Comparison of ENCODE assay signal across 9 cellular contexts in genomic region chr17:16407911-16408588, GRCh38. TPM values are rescaled to one million over a fixed set of nuclear protein-coding genes. Genes with fewer than 3 reads are reported as not detected.
DNase-seq lines count a peak whose midpoint lies in the region; ATAC-seq and TF ChIP-seq lines count a peak whose summit lies in the region.
"Had no signal": no experiment of that assay in that cellular context is flagged by ENCODE, and none has a peak within 500 bp of the region (broad histone marks: within the 10 kb centered on the region; RNA-seq: fewer than 3 reads in every experiment).

No MANE protein-coding gene starts in this region.

- H3K27ac Mint-ChIP-seq in neural progenitor cell = peak overlapping the region; percentile 55
- H3K27ac Mint-ChIP-seq in activated CD8-positive, alpha-beta memory T cell treated with anti-CD3 and anti-CD28 coated beads, Interleukin-2, amount 10 ng/mL, durations not matched to agents 7 days and 5 days = no peak overlapping the region

- H4K20me1 ChIP-seq in SK-N-SH (ENCODE audit: insufficient read depth) (no peaks in the 10 kb centered on the region), neural progenitor cell (ENCODE audit: low read depth) (no peaks in the 10 kb centered on the region)

- H3K27me3 ChIP-seq in SK-N-SH (ENCODE audit: insufficient read depth) (no peaks in the 10 kb centered on the region), neural progenitor cell (no peaks in the 10 kb centered on the region)

- peaks cover 7% of the 10 kb centered on the region for H3K27me3 Mint-ChIP-seq in neural progenitor cell (ENCODE audit: insufficient read depth, low read depth)
- peaks cover 14% of the 10 kb centered on the region for H3K27me3 Mint-ChIP-seq in activated CD8-positive, alpha-beta memory T cell treated with anti-CD3 and anti-CD28 coated beads, Interleukin-2, amount 10 ng/mL, durations not matched to agents 7 days and 5 days

- H3K9ac ChIP-seq in SK-N-SH (no peak overlapping the region), neural progenitor cell (no peak overlapping the region)

- TF ChIP-seq EP300 in SK-N-SH (IDR thresholded peaks at IDR 0.05; ENCODE audit: borderline replicate concordance in 1 of 2, low read depth in 1 of 2, low read length in 1 of 2) = no peak

- 45% methylated on average over 11 of the region's 14 CpGs for WGBS in SK-N-SH (ENCODE audit: low lambda C conversion rate)

- POLR2A ChIA-PET in SK-N-SH (lab: Yijun Ruan, JAX) = interaction anchor here (0.7 to 2.6 kb wide), 3 partner anchors 27 to 30 kb away, joined by 3 to 20 read pairs (median 19); partner anchors contain the start of gene UBB

- CTCF ChIA-PET in SK-N-SH (lab: Yijun Ruan, JAX) = interaction anchor here (2.1 kb wide), 1 partner anchor 44 kb away, joined by 10 read pairs; no protein-coding TSS in a partner anchor
- CTCF ChIA-PET in activated CD8-positive, alpha-beta memory T cell treated with anti-CD3 and anti-CD28 coated beads, Interleukin-2, amount 10 ng/mL, durations not matched to agents 7 days and 5 days (lab: Charles Lee) = interaction anchor here (0.6 kb wide), 1 partner anchor 13 kb away, joined by 3 read pairs; no protein-coding TSS in a partner anchor

- TF ChIP-seq CTCF in SK-N-SH (IDR thresholded peaks at IDR 0.05) (no peak), fibroblast of villous mesenchyme (IDR thresholded peaks at IDR 0.05; ENCODE audit: insufficient read depth, low read depth, low read length) (no peak), neural progenitor cell (IDR thresholded peaks at IDR 0.05) (no peak)

- DNase-seq in G401 (ENCODE audit: low spot score) (peak; percentile 84), SK-N-SH (peak; percentile 76), fibroblast of villous mesenchyme (ENCODE audit: low read depth) (peak; percentile 68), neural progenitor cell (ENCODE audit: low spot score) (peak; percentile 58)
- DNase-seq in activated CD8-positive, alpha-beta memory T cell treated with anti-CD3 and anti-CD28 coated beads, Interleukin-2, amount 10 ng/mL, durations not matched to agents 7 days and 5 days = no peak
- no peak for DNase-seq in activated effector memory CD4-positive, alpha-beta T cell treated with anti-CD3 and anti-CD28 coated beads, Interleukin-2, amount 50 U/mL, for 16 hours

- H3K79me2 ChIP-seq in SK-N-SH (ENCODE audit: insufficient read depth) (no peaks in the 10 kb centered on the region), neural progenitor cell (ENCODE audit: low read depth) (no peaks in the 10 kb centered on the region)

- no peaks in the 10 kb centered on the region for H3K9me3 Mint-ChIP-seq in neural progenitor cell
- H3K9me3 Mint-ChIP-seq in activated CD8-positive, alpha-beta memory T cell treated with anti-CD3 and anti-CD28 coated beads, Interleukin-2, amount 10 ng/mL, durations not matched to agents 7 days and 5 days (ENCODE audit: low read depth) = no peaks in the 10 kb centered on the region

- no peak for TF ChIP-seq RAD21 in SK-N-SH (IDR thresholded peaks at IDR 0.05; ENCODE audit: low read length)

- H3K4me2 ChIP-seq in SK-N-SH (peak overlapping the region; percentile 44; the same call in 1 of the 2 replicates), neural progenitor cell (peak overlapping the region; percentile 28)

- H3F3A ChIP-seq in SK-N-SH (replicated peaks; ENCODE audit: insufficient read depth) (peaks cover 7% of the 10 kb centered on the region), neural progenitor cell (ENCODE audit: low read depth) (peaks cover 23% of the 10 kb centered on the region)

- no peaks in the 10 kb centered on the region for H3K9me2 ChIP-seq in SK-N-SH

- H3K4me3 ChIP-seq in SK-N-SH (ENCODE audit: low read depth in 2 of 2, low read length in 1 of 2) (peak overlapping the region in 1 of 2 experiments; percentile 20; a peak in 1 of 4 replicates), fibroblast of villous mesenchyme (ENCODE audit: low read depth, low read length) (no peak overlapping the region), neural progenitor cell (no peak overlapping the region)

- ATAC-seq in GM19467 (IDR thresholded peaks at IDR 0.05; ENCODE audit: unreplicated experiment) (peak; percentile 81), HG03521 (IDR thresholded peaks at IDR 0.05; ENCODE audit: unreplicated experiment) (peak; percentile 75)
- no peak for ATAC-seq in activated CD8-positive, alpha-beta memory T cell treated with anti-CD3 and anti-CD28 coated beads, Interleukin-2, amount 10 ng/mL, durations not matched to agents 7 days and 5 days

- H3K4me1 Mint-ChIP-seq in neural progenitor cell = peaks cover 19% of the 10 kb centered on the region
- H3K4me1 Mint-ChIP-seq in activated CD8-positive, alpha-beta memory T cell treated with anti-CD3 and anti-CD28 coated beads, Interleukin-2, amount 10 ng/mL, durations not matched to agents 7 days and 5 days = peaks cover 8% of the 10 kb centered on the region

- H3K27ac ChIP-seq in SK-N-SH (ENCODE audit: low read depth in 2 of 2, low read length in 1 of 2) (peak overlapping the region; percentile 54 to 82), neural progenitor cell (peak overlapping the region; percentile 46)
- H3K27ac ChIP-seq: SK-N-MC had no signal

- peaks cover 0 to 11% of the 10 kb centered on the region in 2 experiments; a peak in 1 of 4 replicates for H3K4me1 ChIP-seq in SK-N-SH (ENCODE audit: control insufficient read depth in 1 of 2, insufficient read depth in 2 of 2, low read depth in 1 of 2, low read length in 1 of 2)
- H3K4me1 ChIP-seq in neural progenitor cell = peaks cover 4% of the 10 kb centered on the region

- H3K4me3 Mint-ChIP-seq in neural progenitor cell = peak overlapping the region; percentile 60
- no peak overlapping the region for H3K4me3 Mint-ChIP-seq in activated CD8-positive, alpha-beta memory T cell treated with anti-CD3 and anti-CD28 coated beads, Interleukin-2, amount 10 ng/mL, durations not matched to agents 7 days and 5 days

- no peaks in the 10 kb centered on the region for H3K36me3 ChIP-seq in SK-N-SH (replicated peaks in 1 of 2; ENCODE audit: control insufficient read depth in 1 of 2, insufficient read depth in 2 of 2, low read length in 1 of 2)
- no peaks in the 10 kb centered on the region for H3K36me3 ChIP-seq in neural progenitor cell

- H3K36me3 Mint-ChIP-seq in neural progenitor cell = no peaks in the 10 kb centered on the region
- no peaks in the 10 kb centered on the region for H3K36me3 Mint-ChIP-seq in activated CD8-positive, alpha-beta memory T cell treated with anti-CD3 and anti-CD28 coated beads, Interleukin-2, amount 10 ng/mL, durations not matched to agents 7 days and 5 days

- H2AFZ ChIP-seq in SK-N-SH (ENCODE audit: low read depth) = no peak overlapping the region; the same call in 1 of the 2 replicates
- H2AFZ ChIP-seq in neural progenitor cell (replicated peaks) = no peak overlapping the region

- no peaks in the 10 kb centered on the region for H3K9me3 ChIP-seq in SK-N-SH
- H3K9me3 ChIP-seq in neural progenitor cell (ENCODE audit: low read depth) = no peaks in the 10 kb centered on the region

- in situ Hi-C loops in G401 (cut with HindIII; ENCODE audit: low sequenced_read_pairs) = no loop called here

TF ChIP-seq in SK-N-SH, 30 proteins besides CTCF, POLR2A, EP300 and RAD21:
- TF ChIP-seq MEF2A (IDR thresholded peaks at IDR 0.05; ENCODE audit: borderline replicate concordance, low read depth) = no peak
- no peak for TF ChIP-seq FOXM1 (IDR thresholded peaks at IDR 0.05; ENCODE audit: low read depth)
- peak; percentile 83 for TF ChIP-seq NFIC (IDR thresholded peaks at IDR 0.05; ENCODE audit: borderline replicate concordance)
TF ChIP-seq in SK-N-SH: peak in this region for 1.

RNA-seq across cellular contexts. Expression of gene TRPV2, which starts 7.3 kb away (rescaled TPM):
- total RNA-seq in G401 (2014; rRNA removed; shearing (Covaris generic)) = 41.8 and 47.6 TPM in 2 replicates
- 10.5 and 11.0 TPM in 2 replicates for polyA plus RNA-seq in SK-N-SH (2012; rRNA removed)
- 4.3 and 5.9 TPM in 2 replicates for polyA plus RNA-seq in SK-N-SH (2012; cell fraction: cytosol; rRNA removed)
- 10.6 and 16.4 TPM in 2 replicates for polyA plus RNA-seq in SK-N-SH (2012; cell fraction: nucleus; rRNA removed)
- 53.5 and 106 TPM in 2 replicates for total RNA-seq in fibroblast of villous mesenchyme
- total RNA-seq in neural progenitor cell (ENCODE audit: low replicate concordance) = 0.49 and 0.53 TPM in 2 replicates
- total RNA-seq in activated CD8-positive, alpha-beta memory T cell treated with anti-CD3 and anti-CD28 coated beads, Interleukin-2, amount 10 ng/mL, durations not matched to agents 7 days and 5 days = 100 to 1,000 TPM; 124 to 129 TPM

RNA-seq across cellular contexts. Expression of gene UBB, which starts 27.2 kb away (rescaled TPM):
- total RNA-seq in G401 (2014; rRNA removed; shearing (Covaris generic)) = 707 and 741 TPM in 2 replicates
- polyA plus RNA-seq in SK-N-SH (2012; rRNA removed) = 2,465 and 2,693 TPM in 2 replicates
- 2,233 and 2,530 TPM in 2 replicates for polyA plus RNA-seq in SK-N-SH (2012; cell fraction: cytosol; rRNA removed)
- 1,335 and 1,473 TPM in 2 replicates for polyA plus RNA-seq in SK-N-SH (2012; cell fraction: nucleus; rRNA removed)
- total RNA-seq in fibroblast of villous mesenchyme = 1,346 and 1,383 TPM in 2 replicates
- 1,249 and 1,476 TPM in 2 replicates for total RNA-seq in neural progenitor cell (ENCODE audit: low replicate concordance)
- total RNA-seq in activated CD8-positive, alpha-beta memory T cell treated with anti-CD3 and anti-CD28 coated beads, Interleukin-2, amount 10 ng/mL, durations not matched to agents 7 days and 5 days = 1,000 to 10,000 TPM; 1,297 to 1,567 TPM

RNA-seq across cellular contexts. Expression of gene CENPV, which starts 54.8 kb away (rescaled TPM):
- 44.6 and 46.7 TPM in 2 replicates for total RNA-seq in G401 (2014; rRNA removed; shearing (Covaris generic))
- polyA plus RNA-seq in SK-N-SH (2012; rRNA removed) = 92.3 and 97.7 TPM in 2 replicates
- 90.2 and 92.4 TPM in 2 replicates for polyA plus RNA-seq in SK-N-SH (2012; cell fraction: cytosol; rRNA removed)
- polyA plus RNA-seq in SK-N-SH (2012; cell fraction: nucleus; rRNA removed) = 130 and 200 TPM in 2 replicates
- 20.3 and 33.8 TPM in 2 replicates for total RNA-seq in fibroblast of villous mesenchyme
- total RNA-seq in neural progenitor cell (ENCODE audit: low replicate concordance) = 220 and 338 TPM in 2 replicates
- total RNA-seq in activated CD8-positive, alpha-beta memory T cell treated with anti-CD3 and anti-CD28 coated beads, Interleukin-2, amount 10 ng/mL, durations not matched to agents 7 days and 5 days = 10 to 100 TPM; 17.2 to 20.4 TPM

Comparison
In these comparisons a context has a peak if more than half of its experiments do, and no peak if none do; other contexts are left out.
1. DNase-seq: peak in G401 (single experiment), SK-N-SH (single experiment), fibroblast of villous mesenchyme (single experiment) and neural progenitor cell (single experiment); none in activated CD8-positive, alpha-beta memory T cell treated with anti-CD3 and anti-CD28 coated beads, Interleukin-2, amount 10 ng/mL, durations not matched to agents 7 days and 5 days (single experiment) and activated effector memory CD4-positive, alpha-beta T cell treated with anti-CD3 and anti-CD28 coated beads, Interleukin-2, amount 50 U/mL, for 16 hours (single experiment).
2. RNA of gene TRPV2, which starts 7.3 kb away (total RNA-seq): 124 to 129 TPM in activated CD8-positive, alpha-beta memory T cell treated with anti-CD3 and anti-CD28 coated beads, Interleukin-2, amount 10 ng/mL, durations not matched to agents 7 days and 5 days, 53.5 to 106 TPM in fibroblast of villous mesenchyme and 41.8 to 47.6 TPM in G401; 0.49 to 0.53 TPM in neural progenitor cell; every median in the first group is over 10 times any median in the second.